Comparison of ENCODE assay signal across 2 cellular contexts in the genomic region with DNA sequence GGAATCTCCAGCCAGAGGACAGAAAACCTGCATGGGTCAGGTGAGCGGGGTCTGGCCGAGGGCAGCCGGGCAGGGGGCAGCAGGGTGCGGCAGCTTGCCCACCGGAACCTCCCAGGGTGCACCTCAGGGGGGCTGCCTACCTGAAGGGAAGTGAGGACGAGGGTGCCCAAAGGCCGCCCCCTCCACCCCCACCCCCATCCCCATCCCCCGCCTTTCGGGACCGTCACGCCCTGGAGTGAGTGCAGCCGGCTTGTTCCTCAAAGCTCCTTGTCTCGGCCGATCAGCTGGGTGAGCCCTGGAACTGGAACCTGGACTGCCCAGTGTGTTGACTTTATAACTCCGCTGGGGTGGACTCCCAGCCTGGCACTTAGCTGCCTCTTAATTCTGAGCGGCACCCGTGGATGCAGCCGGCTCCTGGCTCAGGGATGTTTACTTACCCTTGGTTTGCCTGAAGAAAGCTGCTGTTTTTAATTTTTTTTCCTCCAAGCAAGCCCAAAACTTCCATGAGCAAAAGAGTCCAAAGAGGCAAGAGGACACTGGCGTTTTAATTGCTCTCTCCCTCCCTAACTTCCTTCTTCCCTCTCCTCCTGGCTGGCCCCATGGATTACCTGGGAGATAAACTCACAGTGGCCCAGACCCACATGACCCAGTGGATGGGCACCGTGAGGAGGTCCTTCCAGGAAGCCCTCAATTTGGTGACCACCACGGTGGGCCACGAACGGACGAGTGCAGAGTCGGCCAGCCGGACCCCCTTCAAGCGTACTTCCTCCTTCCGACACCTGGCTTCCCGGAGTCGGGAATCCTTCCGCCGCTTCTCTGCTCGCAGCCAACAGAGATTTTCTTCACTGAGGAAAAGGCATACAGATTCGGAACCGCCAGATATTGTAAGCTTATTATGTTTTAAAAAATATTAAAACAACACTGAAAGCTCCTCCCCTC.
TF ChIP-seq lines count a peak whose summit lies in the region.

No MANE protein-coding gene starts in this region.

TF ChIP-seq in GM23338, 12 proteins besides CTCF, POLR2A, EP300 and RAD21 (continued from another document):
- TF ChIP-seq, protein P1, sequence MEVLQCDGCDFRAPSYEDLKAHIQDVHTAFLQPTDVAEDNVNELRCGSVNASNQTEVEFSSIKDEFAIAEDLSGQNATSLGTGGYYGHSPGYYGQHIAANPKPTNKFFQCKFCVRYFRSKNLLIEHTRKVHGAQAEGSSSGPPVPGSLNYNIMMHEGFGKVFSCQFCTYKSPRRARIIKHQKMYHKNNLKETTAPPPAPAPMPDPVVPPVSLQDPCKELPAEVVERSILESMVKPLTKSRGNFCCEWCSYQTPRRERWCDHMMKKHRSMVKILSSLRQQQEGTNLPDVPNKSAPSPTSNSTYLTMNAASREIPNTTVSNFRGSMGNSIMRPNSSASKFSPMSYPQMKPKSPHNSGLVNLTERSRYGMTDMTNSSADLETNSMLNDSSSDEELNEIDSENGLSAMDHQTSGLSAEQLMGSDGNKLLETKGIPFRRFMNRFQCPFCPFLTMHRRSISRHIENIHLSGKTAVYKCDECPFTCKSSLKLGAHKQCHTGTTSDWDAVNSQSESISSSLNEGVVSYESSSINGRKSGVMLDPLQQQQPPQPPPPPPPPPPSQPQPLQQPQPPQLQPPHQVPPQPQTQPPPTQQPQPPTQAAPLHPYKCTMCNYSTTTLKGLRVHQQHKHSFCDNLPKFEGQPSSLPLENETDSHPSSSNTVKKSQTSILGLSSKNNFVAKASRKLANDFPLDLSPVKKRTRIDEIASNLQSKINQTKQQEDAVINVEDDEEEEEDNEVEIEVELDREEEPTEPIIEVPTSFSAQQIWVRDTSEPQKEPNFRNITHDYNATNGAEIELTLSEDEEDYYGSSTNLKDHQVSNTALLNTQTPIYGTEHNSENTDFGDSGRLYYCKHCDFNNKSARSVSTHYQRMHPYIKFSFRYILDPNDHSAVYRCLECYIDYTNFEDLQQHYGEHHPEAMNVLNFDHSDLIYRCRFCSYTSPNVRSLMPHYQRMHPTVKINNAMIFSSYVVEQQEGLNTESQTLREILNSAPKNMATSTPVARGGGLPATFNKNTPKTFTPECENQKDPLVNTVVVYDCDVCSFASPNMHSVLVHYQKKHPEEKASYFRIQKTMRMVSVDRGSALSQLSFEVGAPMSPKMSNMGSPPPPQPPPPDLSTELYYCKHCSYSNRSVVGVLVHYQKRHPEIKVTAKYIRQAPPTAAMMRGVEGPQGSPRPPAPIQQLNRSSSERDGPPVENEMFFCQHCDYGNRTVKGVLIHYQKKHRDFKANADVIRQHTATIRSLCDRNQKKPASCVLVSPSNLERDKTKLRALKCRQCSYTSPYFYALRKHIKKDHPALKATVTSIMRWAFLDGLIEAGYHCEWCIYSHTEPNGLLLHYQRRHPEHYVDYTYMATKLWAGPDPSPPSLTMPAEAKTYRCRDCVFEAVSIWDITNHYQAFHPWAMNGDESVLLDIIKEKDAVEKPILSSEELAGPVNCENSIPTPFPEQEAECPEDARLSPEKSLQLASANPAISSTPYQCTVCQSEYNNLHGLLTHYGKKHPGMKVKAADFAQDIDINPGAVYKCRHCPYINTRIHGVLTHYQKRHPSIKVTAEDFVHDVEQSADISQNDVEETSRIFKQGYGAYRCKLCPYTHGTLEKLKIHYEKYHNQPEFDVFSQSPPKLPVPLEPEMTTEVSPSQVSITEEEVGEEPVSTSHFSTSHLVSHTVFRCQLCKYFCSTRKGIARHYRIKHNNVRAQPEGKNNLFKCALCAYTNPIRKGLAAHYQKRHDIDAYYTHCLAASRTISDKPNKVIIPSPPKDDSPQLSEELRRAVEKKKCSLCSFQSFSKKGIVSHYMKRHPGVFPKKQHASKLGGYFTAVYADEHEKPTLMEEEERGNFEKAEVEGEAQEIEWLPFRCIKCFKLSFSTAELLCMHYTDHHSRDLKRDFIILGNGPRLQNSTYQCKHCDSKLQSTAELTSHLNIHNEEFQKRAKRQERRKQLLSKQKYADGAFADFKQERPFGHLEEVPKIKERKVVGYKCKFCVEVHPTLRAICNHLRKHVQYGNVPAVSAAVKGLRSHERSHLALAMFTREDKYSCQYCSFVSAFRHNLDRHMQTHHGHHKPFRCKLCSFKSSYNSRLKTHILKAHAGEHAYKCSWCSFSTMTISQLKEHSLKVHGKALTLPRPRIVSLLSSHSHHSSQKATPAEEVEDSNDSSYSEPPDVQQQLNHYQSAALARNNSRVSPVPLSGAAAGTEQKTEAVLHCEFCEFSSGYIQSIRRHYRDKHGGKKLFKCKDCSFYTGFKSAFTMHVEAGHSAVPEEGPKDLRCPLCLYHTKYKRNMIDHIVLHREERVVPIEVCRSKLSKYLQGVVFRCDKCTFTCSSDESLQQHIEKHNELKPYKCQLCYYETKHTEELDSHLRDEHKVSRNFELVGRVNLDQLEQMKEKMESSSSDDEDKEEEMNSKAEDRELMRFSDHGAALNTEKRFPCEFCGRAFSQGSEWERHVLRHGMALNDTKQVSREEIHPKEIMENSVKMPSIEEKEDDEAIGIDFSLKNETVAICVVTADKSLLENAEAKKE (CRISPR knock-in tag; IDR thresholded peaks at IDR 0.05): no peak
- TF ChIP-seq POLR2AphosphoS5 (IDR thresholded peaks at IDR 0.05; ENCODE audit: low read depth): no peak
- TF ChIP-seq STAT1 (IDR thresholded peaks at IDR 0.05; ENCODE audit: unreplicated experiment): no peak
- TF ChIP-seq NANOG (IDR thresholded peaks at IDR 0.05; ENCODE audit: borderline replicate concordance): no peak

TF ChIP-seq in SK-N-SH treated with all-trans-retinoic acid at 6 μM for 48 hours, 23 proteins besides CTCF, POLR2A, EP300 and RAD21 (continued from another document):
- TF ChIP-seq, protein P2, sequence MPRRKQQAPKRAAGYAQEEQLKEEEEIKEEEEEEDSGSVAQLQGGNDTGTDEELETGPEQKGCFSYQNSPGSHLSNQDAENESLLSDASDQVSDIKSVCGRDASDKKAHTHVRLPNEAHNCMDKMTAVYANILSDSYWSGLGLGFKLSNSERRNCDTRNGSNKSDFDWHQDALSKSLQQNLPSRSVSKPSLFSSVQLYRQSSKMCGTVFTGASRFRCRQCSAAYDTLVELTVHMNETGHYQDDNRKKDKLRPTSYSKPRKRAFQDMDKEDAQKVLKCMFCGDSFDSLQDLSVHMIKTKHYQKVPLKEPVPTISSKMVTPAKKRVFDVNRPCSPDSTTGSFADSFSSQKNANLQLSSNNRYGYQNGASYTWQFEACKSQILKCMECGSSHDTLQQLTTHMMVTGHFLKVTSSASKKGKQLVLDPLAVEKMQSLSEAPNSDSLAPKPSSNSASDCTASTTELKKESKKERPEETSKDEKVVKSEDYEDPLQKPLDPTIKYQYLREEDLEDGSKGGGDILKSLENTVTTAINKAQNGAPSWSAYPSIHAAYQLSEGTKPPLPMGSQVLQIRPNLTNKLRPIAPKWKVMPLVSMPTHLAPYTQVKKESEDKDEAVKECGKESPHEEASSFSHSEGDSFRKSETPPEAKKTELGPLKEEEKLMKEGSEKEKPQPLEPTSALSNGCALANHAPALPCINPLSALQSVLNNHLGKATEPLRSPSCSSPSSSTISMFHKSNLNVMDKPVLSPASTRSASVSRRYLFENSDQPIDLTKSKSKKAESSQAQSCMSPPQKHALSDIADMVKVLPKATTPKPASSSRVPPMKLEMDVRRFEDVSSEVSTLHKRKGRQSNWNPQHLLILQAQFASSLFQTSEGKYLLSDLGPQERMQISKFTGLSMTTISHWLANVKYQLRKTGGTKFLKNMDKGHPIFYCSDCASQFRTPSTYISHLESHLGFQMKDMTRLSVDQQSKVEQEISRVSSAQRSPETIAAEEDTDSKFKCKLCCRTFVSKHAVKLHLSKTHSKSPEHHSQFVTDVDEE (CRISPR knock-in tag; IDR thresholded peaks at IDR 0.05): no peak
- TF ChIP-seq SNAI2 (CRISPR knock-in tag; IDR thresholded peaks at IDR 0.05) (no peak), TCF4 (CRISPR knock-in tag; IDR thresholded peaks at IDR 0.05; ENCODE audit: borderline replicate concordance) (no peak), GLIS3 (CRISPR knock-in tag; IDR thresholded peaks at IDR 0.05) (no peak), TOX (CRISPR knock-in tag; IDR thresholded peaks at IDR 0.05; ENCODE audit: borderline replicate concordance) (no peak)
